9 cellular contexts compared by ENCODE assay signal in the genomic region with DNA sequence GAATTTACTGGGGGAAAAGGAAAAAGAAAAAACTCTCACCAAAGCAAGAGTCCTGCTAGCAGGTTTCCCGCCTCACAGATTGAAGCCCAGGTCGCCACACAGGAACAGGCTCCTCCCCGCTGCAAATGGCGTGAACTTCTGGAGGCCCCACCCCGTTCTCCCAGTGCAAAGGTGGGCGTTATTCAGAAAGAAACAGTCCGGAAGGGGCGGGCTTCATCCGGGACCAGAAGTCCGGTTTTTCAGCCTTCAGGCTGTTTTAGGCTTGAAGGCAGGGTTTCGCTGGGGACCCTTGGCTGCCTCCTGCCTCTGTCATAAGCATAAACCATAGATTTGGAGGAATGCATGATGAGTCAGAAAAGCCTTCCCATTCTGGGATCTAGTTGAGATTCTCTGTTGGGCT.
A peak's percentile ranks its signal among the peaks of the same experiment; 100 is the strongest.
DNase-seq lines count a peak whose midpoint lies in the region; ATAC-seq, FAIRE-seq and TF ChIP-seq lines count a peak whose summit lies in the region.
"Had no signal": no experiment of that assay in that cellular context is flagged by ENCODE, and none has a peak within 500 bp of the region (broad histone marks: within the 10 kb centered on the region; RNA-seq: fewer than 3 reads in every experiment).

No MANE protein-coding gene starts in this region.

- H3K36me3 ChIP-seq in pancreas: no peaks in the 10 kb centered on the region

- intact Hi-C loops in pancreas (cut with DNase I): no loop called here

- no peaks in the 10 kb centered on the region for H3K27me3 ChIP-seq in pancreas

- peak overlapping the region; percentile 51 for H3K4me3 ChIP-seq in fibroblast of pulmonary artery (replicated peaks; ENCODE audit: low read depth, low read length)
- peak overlapping the region in 1 of 4 donors; percentile 19 for H3K4me3 ChIP-seq in pancreas

- no peak overlapping the region for H3K27ac ChIP-seq in pancreas

- ATAC-seq in pancreas (peak in 3 of 4 donors; percentile 41 to 83 (median 46)), GM18873 (IDR thresholded peaks at IDR 0.05; ENCODE audit: low FRiP score, unreplicated experiment) (no peak)

- H3K4me1 ChIP-seq in pancreas: no peaks in the 10 kb centered on the region

- DNase-seq in DMS53 treated with DMSO at 0.1 percent for 48 hours (lab: John Stamatoyannopoulos, UW; ENCODE audit: unreplicated experiment) (peak; percentile 74), NCI-H69 (lab: John Stamatoyannopoulos, UW) (peak; percentile 97), fibroblast of pulmonary artery (ENCODE audit: low read depth) (peak; percentile 66), pancreas (peak in 3 of 6 donors; percentile 9 to 35 (median 27)), GM19238 (ENCODE audit: insufficient read length, low spot score) (no peak), LoVo (ENCODE audit: low spot score) (no peak), DMS 273 (lab: John Stamatoyannopoulos, UW; ENCODE audit: unreplicated experiment) (no peak)
- DNase-seq: T-helper 9 cell had no signal

- TF ChIP-seq CTCF in fibroblast of pulmonary artery (IDR thresholded peaks at IDR 0.05; ENCODE audit: low read length, missing control alignments): no peak
- no peak for TF ChIP-seq CTCF in pancreas (IDR thresholded peaks at IDR 0.05)

- FAIRE-seq in pancreas (lab: Jason Lieb, UNC): no peak

- 25 to 26% methylated on average over 11 of the region's 11 CpGs for WGBS in pancreas, 2 donors

- no peaks in the 10 kb centered on the region for H3K9me3 ChIP-seq in pancreas

Comparison
In these comparisons a context has a peak if more than half of its experiments do, and no peak if none do; other contexts are left out.
1. DNase-seq: peak in DMS53 treated with DMSO at 0.1 percent for 48 hours (single experiment), NCI-H69 (single experiment) and fibroblast of pulmonary artery (single experiment); none in GM19238 (single experiment), LoVo (single experiment) and DMS 273 (single experiment).